Comparison of ENCODE assay signal across 1 cellular context in genomic region chr2:181585732-181586131, GRCh38.
TF ChIP-seq lines count a peak whose summit lies in the region.

No MANE protein-coding gene starts in this region.

TF ChIP-seq in GM12878, 131 proteins besides CTCF, POLR2A, EP300 and RAD21 (continued from another document):
- TF ChIP-seq, protein P1, sequence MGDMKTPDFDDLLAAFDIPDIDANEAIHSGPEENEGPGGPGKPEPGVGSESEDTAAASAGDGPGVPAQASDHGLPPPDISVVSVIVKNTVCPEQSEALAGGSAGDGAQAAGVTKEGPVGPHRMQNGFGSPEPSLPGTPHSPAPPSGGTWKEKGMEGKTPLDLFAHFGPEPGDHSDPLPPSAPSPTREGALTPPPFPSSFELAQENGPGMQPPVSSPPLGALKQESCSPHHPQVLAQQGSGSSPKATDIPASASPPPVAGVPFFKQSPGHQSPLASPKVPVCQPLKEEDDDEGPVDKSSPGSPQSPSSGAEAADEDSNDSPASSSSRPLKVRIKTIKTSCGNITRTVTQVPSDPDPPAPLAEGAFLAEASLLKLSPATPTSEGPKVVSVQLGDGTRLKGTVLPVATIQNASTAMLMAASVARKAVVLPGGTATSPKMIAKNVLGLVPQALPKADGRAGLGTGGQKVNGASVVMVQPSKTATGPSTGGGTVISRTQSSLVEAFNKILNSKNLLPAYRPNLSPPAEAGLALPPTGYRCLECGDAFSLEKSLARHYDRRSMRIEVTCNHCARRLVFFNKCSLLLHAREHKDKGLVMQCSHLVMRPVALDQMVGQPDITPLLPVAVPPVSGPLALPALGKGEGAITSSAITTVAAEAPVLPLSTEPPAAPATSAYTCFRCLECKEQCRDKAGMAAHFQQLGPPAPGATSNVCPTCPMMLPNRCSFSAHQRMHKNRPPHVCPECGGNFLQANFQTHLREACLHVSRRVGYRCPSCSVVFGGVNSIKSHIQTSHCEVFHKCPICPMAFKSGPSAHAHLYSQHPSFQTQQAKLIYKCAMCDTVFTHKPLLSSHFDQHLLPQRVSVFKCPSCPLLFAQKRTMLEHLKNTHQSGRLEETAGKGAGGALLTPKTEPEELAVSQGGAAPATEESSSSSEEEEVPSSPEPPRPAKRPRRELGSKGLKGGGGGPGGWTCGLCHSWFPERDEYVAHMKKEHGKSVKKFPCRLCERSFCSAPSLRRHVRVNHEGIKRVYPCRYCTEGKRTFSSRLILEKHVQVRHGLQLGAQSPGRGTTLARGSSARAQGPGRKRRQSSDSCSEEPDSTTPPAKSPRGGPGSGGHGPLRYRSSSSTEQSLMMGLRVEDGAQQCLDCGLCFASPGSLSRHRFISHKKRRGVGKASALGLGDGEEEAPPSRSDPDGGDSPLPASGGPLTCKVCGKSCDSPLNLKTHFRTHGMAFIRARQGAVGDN (IDR thresholded peaks at IDR 0.05), result no peak
- TF ChIP-seq PRDM15 (CRISPR knock-in tag; IDR thresholded peaks at IDR 0.05), result no peak
- TF ChIP-seq, protein P2, sequence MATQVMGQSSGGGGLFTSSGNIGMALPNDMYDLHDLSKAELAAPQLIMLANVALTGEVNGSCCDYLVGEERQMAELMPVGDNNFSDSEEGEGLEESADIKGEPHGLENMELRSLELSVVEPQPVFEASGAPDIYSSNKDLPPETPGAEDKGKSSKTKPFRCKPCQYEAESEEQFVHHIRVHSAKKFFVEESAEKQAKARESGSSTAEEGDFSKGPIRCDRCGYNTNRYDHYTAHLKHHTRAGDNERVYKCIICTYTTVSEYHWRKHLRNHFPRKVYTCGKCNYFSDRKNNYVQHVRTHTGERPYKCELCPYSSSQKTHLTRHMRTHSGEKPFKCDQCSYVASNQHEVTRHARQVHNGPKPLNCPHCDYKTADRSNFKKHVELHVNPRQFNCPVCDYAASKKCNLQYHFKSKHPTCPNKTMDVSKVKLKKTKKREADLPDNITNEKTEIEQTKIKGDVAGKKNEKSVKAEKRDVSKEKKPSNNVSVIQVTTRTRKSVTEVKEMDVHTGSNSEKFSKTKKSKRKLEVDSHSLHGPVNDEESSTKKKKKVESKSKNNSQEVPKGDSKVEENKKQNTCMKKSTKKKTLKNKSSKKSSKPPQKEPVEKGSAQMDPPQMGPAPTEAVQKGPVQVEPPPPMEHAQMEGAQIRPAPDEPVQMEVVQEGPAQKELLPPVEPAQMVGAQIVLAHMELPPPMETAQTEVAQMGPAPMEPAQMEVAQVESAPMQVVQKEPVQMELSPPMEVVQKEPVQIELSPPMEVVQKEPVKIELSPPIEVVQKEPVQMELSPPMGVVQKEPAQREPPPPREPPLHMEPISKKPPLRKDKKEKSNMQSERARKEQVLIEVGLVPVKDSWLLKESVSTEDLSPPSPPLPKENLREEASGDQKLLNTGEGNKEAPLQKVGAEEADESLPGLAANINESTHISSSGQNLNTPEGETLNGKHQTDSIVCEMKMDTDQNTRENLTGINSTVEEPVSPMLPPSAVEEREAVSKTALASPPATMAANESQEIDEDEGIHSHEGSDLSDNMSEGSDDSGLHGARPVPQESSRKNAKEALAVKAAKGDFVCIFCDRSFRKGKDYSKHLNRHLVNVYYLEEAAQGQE (IDR thresholded peaks at IDR 0.05; ENCODE audit: low read depth, low read length), result no peak
- no peak for TF ChIP-seq EED (IDR thresholded peaks at IDR 0.05; ENCODE audit: low read depth)
- no peak for TF ChIP-seq RAD51 (IDR thresholded peaks at IDR 0.05)
- no peak for TF ChIP-seq POLR2AphosphoS5 (IDR thresholded peaks at IDR 0.05; ENCODE audit: low read length)
- TF ChIP-seq IRF4 (IDR thresholded peaks at IDR 0.05; ENCODE audit: low read depth, low read length), result no peak
- TF ChIP-seq GATAD2B (conservative IDR thresholded peaks at IDR 0.05; ENCODE audit: low read depth), result no peak
